Comparison of ENCODE assay signal across 11 cellular contexts in genomic region chr11:299951-300735, GRCh38. TPM values are rescaled to one million over a fixed set of nuclear protein-coding genes. Genes with fewer than 3 reads are reported as not detected.
DNase-seq lines count a peak whose midpoint lies in the region; ATAC-seq and TF ChIP-seq lines count a peak whose summit lies in the region.
"Had no signal": no experiment of that assay in that cellular context is flagged by ENCODE, and none has a peak within 500 bp of the region (broad histone marks: within the 10 kb centered on the region; RNA-seq: fewer than 3 reads in every experiment).

No MANE protein-coding gene starts in this region.

- no peaks in the 10 kb centered on the region for H3K9me3 Mint-ChIP-seq in naive thymus-derived CD8-positive, alpha-beta T cell
- H3K9me3 Mint-ChIP-seq in osteocyte (ENCODE audit: unreplicated experiment) = no peaks in the 10 kb centered on the region

- POLR2A ChIA-PET in naive thymus-derived CD8-positive, alpha-beta T cell (lab: Charles Lee) = interaction anchor here (0.7 to 11.2 kb wide), 11 partner anchors 11 to 107 kb away, joined by 3 to 122 read pairs (median 3); partner anchors contain the start of genes BET1L, PGGHG and RIC8A

- H3K36me3 Mint-ChIP-seq in naive thymus-derived CD8-positive, alpha-beta T cell = peaks cover 0 to under 1% (median 0%) of the 10 kb centered on the region in 3 donors
- H3K36me3 Mint-ChIP-seq in osteocyte (ENCODE audit: unreplicated experiment) = no peaks in the 10 kb centered on the region

- peak; percentile 19 to 53 for ATAC-seq in naive thymus-derived CD8-positive, alpha-beta T cell
- ATAC-seq in GM19467 (IDR thresholded peaks at IDR 0.05; ENCODE audit: unreplicated experiment) (no peak), GM18505 (IDR thresholded peaks at IDR 0.05; ENCODE audit: unreplicated experiment) (no peak), GM19324 (IDR thresholded peaks at IDR 0.05; ENCODE audit: low FRiP score, unreplicated experiment) (no peak)
- ATAC-seq: left lung had no signal

- H3K4me3 Mint-ChIP-seq in naive thymus-derived CD8-positive, alpha-beta T cell = peak overlapping the region in 4 of 10 donors; percentile 12 to 48 (median 45)
- H3K4me3 Mint-ChIP-seq in osteocyte (ENCODE audit: unreplicated experiment) = no peak overlapping the region

- H3K27me3 Mint-ChIP-seq in naive thymus-derived CD8-positive, alpha-beta T cell = peaks cover 0 to 2% (median 0%) of the 10 kb centered on the region in 5 donors
- H3K27me3 Mint-ChIP-seq in osteocyte (ENCODE audit: unreplicated experiment) = no peaks in the 10 kb centered on the region

- H3K4me1 Mint-ChIP-seq in naive thymus-derived CD8-positive, alpha-beta T cell = peaks cover 18 to 62% (median 57%) of the 10 kb centered on the region in 4 donors
- peaks cover 11% of the 10 kb centered on the region for H3K4me1 Mint-ChIP-seq in osteocyte (ENCODE audit: unreplicated experiment)

- no peak for TF ChIP-seq POLR2A in GM18505 (IDR thresholded peaks at IDR 0.05; ENCODE audit: borderline replicate concordance, extremely low read depth, insufficient read depth, insufficient read length)

- DNase-seq in GM10266 (ENCODE audit: extremely low spot score) (no peak), NCI-H69 (lab: John Stamatoyannopoulos, UW) (peak; percentile 31), fibroblast of gingiva (ENCODE audit: low read depth) (peak; percentile 22), osteocyte (ENCODE audit: extremely low spot score, unreplicated experiment) (no peak)
- DNase-seq in naive thymus-derived CD8-positive, alpha-beta T cell = peak in 5 of 10 donors; percentile 55 to 75 (median 57)
- DNase-seq: EL had no signal

- TF ChIP-seq CTCF in GM10266 (IDR thresholded peaks at IDR 0.05; ENCODE audit: control insufficient read depth, insufficient read depth, low read depth, missing control alignments) (peak; percentile 26), osteocyte (IDR thresholded peaks at IDR 0.05) (no peak)

- H3K27ac Mint-ChIP-seq in naive thymus-derived CD8-positive, alpha-beta T cell = peak overlapping the region in 6 of 10 donors; percentile 38 to 81 (median 60)
- H3K27ac Mint-ChIP-seq in osteocyte (ENCODE audit: unreplicated experiment) = no peak overlapping the region

RNA-seq across cellular contexts. Expression of gene IFITM5, which starts 0.8 kb away (rescaled TPM):
- total RNA-seq in naive thymus-derived CD8-positive, alpha-beta T cell = not detected
- polyA plus RNA-seq in naive thymus-derived CD8-positive, alpha-beta T cell = not detected
- total RNA-seq in osteocyte = not detected in 2 replicates
- total RNA-seq: left lung, renal cortical epithelial cell had no signal

RNA-seq across cellular contexts. Expression of gene IFITM2, which starts 7.5 kb away (rescaled TPM):
- total RNA-seq in naive thymus-derived CD8-positive, alpha-beta T cell = 100 to 1,000 TPM; 115 to 122 TPM
- polyA plus RNA-seq in naive thymus-derived CD8-positive, alpha-beta T cell = 1,000 to 10,000 TPM; 2,345 to 2,732 (median 2,362) TPM
- 671 and 698 TPM in 2 replicates for total RNA-seq in osteocyte

RNA-seq across cellular contexts. Expression of gene PGGHG, which starts 11.2 kb away (rescaled TPM):
- 100 to 1,000 TPM; 662 to 707 TPM for total RNA-seq in naive thymus-derived CD8-positive, alpha-beta T cell
- 10 to 100 TPM in 2 of 3 donors, 1 to 10 TPM in 1; 8.1 to 14.9 (median 11.2) TPM for polyA plus RNA-seq in naive thymus-derived CD8-positive, alpha-beta T cell
- total RNA-seq in osteocyte = 39.9 and 43.4 TPM in 2 replicates

RNA-seq across cellular contexts. Expression of gene IFITM1, which starts 13.7 kb away (rescaled TPM):
- total RNA-seq in naive thymus-derived CD8-positive, alpha-beta T cell = 10 to 100 TPM; 90.0 to 91.0 TPM
- 1,000 to 10,000 TPM; 1,833 to 2,198 (median 2,135) TPM for polyA plus RNA-seq in naive thymus-derived CD8-positive, alpha-beta T cell
- total RNA-seq in osteocyte = 352 and 355 TPM in 2 replicates

RNA-seq across cellular contexts. Expression of gene IFITM3, which starts 20.5 kb away (rescaled TPM):
- 10 to 100 TPM; 11.3 to 11.9 TPM for total RNA-seq in naive thymus-derived CD8-positive, alpha-beta T cell
- polyA plus RNA-seq in naive thymus-derived CD8-positive, alpha-beta T cell = 100 to 1,000 TPM in 2 of 3 donors, 10 to 100 TPM in 1; 45.1 to 202 (median 196) TPM
- total RNA-seq in osteocyte = 1,725 and 1,814 TPM in 2 replicates

Comparison
In these comparisons a context has a peak if more than half of its experiments do, and no peak if none do; other contexts are left out.
1. DNase-seq: peak in NCI-H69 (single experiment) and fibroblast of gingiva (single experiment); none in GM10266 (single experiment) and osteocyte (single experiment).
2. ATAC-seq: peak in naive thymus-derived CD8-positive, alpha-beta T cell (2 of 2); none in GM19467 (single experiment), GM18505 (single experiment) and GM19324 (single experiment).
3. RNA of gene PGGHG, which starts 11.2 kb away (total RNA-seq): 662 to 707 TPM in naive thymus-derived CD8-positive, alpha-beta T cell; 39.9 to 43.4 TPM in osteocyte; every median in the first group is over 10 times any median in the second.